Comparison of ENCODE assay signal across 8 cellular contexts in the genomic region with DNA sequence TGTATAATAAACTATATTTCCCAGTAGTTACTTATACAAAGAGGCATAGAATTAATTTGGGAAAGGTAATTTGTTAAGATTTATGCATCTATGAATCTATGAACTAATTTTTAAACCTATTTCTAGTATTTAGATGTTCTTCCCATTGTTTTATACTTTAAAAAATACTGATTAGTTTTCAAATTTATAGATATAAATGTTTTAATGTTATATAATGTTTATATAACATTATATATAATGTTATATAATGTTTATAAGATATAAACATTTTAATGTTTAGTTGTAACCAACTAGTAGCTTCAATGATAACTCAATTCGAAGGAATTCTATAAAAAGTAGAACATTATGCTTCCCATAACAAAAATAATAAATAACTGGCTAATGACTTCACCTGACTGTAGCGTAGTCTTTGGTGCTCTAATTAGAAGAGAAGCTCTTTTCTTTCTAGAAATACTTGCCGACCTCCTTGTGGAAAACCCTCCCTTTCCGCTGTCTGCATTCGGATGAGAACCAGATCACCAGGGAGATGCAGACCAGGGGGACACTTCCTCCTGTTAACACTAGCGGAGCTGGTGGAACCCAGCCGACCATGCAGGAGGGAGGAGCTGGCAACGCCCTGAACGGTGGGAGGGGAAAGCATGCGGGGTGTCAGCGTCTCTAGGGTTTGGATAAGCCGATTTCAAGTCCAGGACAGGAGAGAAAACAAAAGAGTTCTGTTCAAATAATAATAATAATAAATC.
DNase-seq lines count a peak whose midpoint lies in the region; ATAC-seq and TF ChIP-seq lines count a peak whose summit lies in the region.

No MANE protein-coding gene starts in this region.

- peak overlapping the region; percentile 82 for H3K9ac ChIP-seq in mesenchymal stem cell (ENCODE audit: low read length)

- H2AK5ac ChIP-seq in mesenchymal stem cell (ENCODE audit: low read length, severe bottlenecking), result no peak overlapping the region

- peaks cover 37% of the 10 kb centered on the region for H3K4me1 Mint-ChIP-seq in CD14-positive monocyte

- peak overlapping the region in 1 of 2 experiments; percentile 87 for H3K4me3 ChIP-seq in mesenchymal stem cell (ENCODE audit: insufficient read depth in 1 of 2, low read depth in 1 of 2, low read length in 2 of 2)

- peak overlapping the region; percentile 73 to 90 for H3K4me3 Mint-ChIP-seq in CD14-positive monocyte

- H2BK5ac ChIP-seq in mesenchymal stem cell (ENCODE audit: low read depth, low read length, poor library complexity, severe bottlenecking), result no peak overlapping the region

- no peaks in the 10 kb centered on the region for H3K9me3 ChIP-seq in mesenchymal stem cell (ENCODE audit: control insufficient read depth, low read length)

- no peak overlapping the region for H3K23ac ChIP-seq in mesenchymal stem cell (ENCODE audit: low read length in 2 of 2)

- no peak overlapping the region for H3K18ac ChIP-seq in mesenchymal stem cell (ENCODE audit: low read depth in 1 of 2, low read length in 2 of 2)

- TF ChIP-seq CTCF in CD14-positive monocyte (IDR thresholded peaks at IDR 0.05), result no peak

- H2BK120ac ChIP-seq in mesenchymal stem cell (ENCODE audit: low read depth, low read length), result no peak overlapping the region

- no peak overlapping the region for H3K14ac ChIP-seq in mesenchymal stem cell (ENCODE audit: low read length in 2 of 2)

- WGBS in mesenchymal stem cell, result 0% methylated on average over 6 of the region's 12 CpGs

- H3K36me3 Mint-ChIP-seq in CD14-positive monocyte, result no peaks in the 10 kb centered on the region

- no peak overlapping the region for H3K27ac ChIP-seq in mesenchymal stem cell (ENCODE audit: low read length, poor library complexity, severe bottlenecking)

- intact Hi-C loops in CD14-positive monocyte (cut with micrococcal nuclease), result loop anchor here (2.0 to 10.0 kb wide), 6 partner anchors 62 to 1199 kb away; no protein-coding TSS in a partner anchor

- H3K4me1 ChIP-seq in mesenchymal stem cell (ENCODE audit: control insufficient read depth, insufficient read depth, low read depth, low read length), result no peaks in the 10 kb centered on the region

- no peak overlapping the region for H2BK15ac ChIP-seq in mesenchymal stem cell (ENCODE audit: low read depth, poor library complexity, severe bottlenecking)

- H2AFZ ChIP-seq in mesenchymal stem cell (ENCODE audit: low read depth, low read length), result no peak overlapping the region

- H3K4me2 ChIP-seq in mesenchymal stem cell (ENCODE audit: low read length, poor library complexity, severe bottlenecking), result peak overlapping the region; percentile 23

- peaks cover 33 to 35% of the 10 kb centered on the region in 2 experiments for H3K27me3 ChIP-seq in mesenchymal stem cell (ENCODE audit: control insufficient read depth in 1 of 2, insufficient read depth in 1 of 2, low read length in 2 of 2)

- H3K27ac Mint-ChIP-seq in CD14-positive monocyte, result peak overlapping the region; percentile 45 to 82 (median 61)

- peak; percentile 49 for ATAC-seq in HG03520 (IDR thresholded peaks at IDR 0.05; ENCODE audit: unreplicated experiment)

- H3K9me3 Mint-ChIP-seq in CD14-positive monocyte, result no peaks in the 10 kb centered on the region

- no peak overlapping the region for H2BK12ac ChIP-seq in mesenchymal stem cell (ENCODE audit: low read length in 2 of 2)

- no peaks in the 10 kb centered on the region for H3K79me1 ChIP-seq in mesenchymal stem cell (replicated peaks; ENCODE audit: low read length, poor library complexity, severe bottlenecking)

- no peak overlapping the region for H4K91ac ChIP-seq in mesenchymal stem cell (ENCODE audit: low read length)

- H4K8ac ChIP-seq in mesenchymal stem cell (ENCODE audit: low read length), result no peak overlapping the region

- DNase-seq in CD14-positive monocyte (ENCODE audit: low spot score) (no peak), GM19238 (ENCODE audit: insufficient read length, low spot score) (peak; percentile 45), NCI-H69 (lab: John Stamatoyannopoulos, UW) (peak; percentile 95), ecto neural progenitor cell (ENCODE audit: low spot score) (peak; percentile 88), mesenchymal stem cell (peak; percentile 87)
- peak; percentile 53 for DNase-seq in activated CD4-positive, alpha-beta T cell treated with anti-CD3 and anti-CD28 coated beads, Interleukin-2, amount 50 U/mL, for 1 hour
- DNase-seq in stimulated activated CD8-positive, alpha-beta memory T cell treated with anti-CD3 and anti-CD28 coated beads, Interleukin-15, amount 100 ng/mL, for 48 hours (ENCODE audit: low read depth in 2 of 2), result peak; percentile 77

- peaks cover 0 to 5% (median under 1%) of the 10 kb centered on the region in 3 donors for H3K27me3 Mint-ChIP-seq in CD14-positive monocyte (ENCODE audit: low read depth in 3 of 3)

- no peak overlapping the region for H3K4ac ChIP-seq in mesenchymal stem cell (ENCODE audit: low read depth in 1 of 2, low read length in 2 of 2)

- no peaks in the 10 kb centered on the region for H3K36me3 ChIP-seq in mesenchymal stem cell (ENCODE audit: control insufficient read depth in 1 of 2, insufficient read depth in 2 of 2, low read depth in 1 of 2, low read length in 2 of 2)
